20 cellular contexts compared by ENCODE assay signal in the genomic region with DNA sequence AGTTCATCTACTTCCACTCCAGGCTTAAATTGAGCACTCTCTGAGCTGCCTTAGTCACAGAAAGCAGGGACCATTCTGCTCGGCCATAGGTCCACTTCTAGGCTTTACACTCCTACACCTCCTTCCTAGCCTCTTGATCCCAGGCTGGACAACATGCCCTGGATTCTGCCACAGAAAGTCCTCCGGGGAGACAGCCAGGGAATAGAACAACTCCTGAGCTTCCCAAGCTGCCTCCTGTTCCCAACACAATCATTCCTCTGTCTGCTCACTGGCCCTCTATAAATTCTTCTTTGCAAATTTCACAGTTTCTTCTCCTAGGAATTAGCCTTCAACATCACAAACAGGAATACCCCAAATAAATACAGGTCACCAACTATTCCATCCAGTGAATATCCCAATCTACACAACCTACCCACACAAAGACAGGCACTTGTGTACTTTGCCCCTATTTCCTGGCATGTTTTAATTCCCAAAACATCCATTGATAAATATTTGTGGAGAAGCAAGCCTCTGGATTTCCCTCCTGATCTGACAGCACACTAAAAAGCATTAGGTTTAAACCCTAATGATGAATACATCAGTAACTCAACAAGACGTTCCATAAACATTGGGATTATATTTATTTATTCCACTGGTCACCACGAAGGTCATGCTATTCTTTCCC.
A peak's percentile ranks its signal among the peaks of the same experiment; 100 is the strongest.
DNase-seq lines count a peak whose midpoint lies in the region; ATAC-seq and TF ChIP-seq lines count a peak whose summit lies in the region.
"Had no signal": no experiment of that assay in that cellular context is flagged by ENCODE, and none has a peak within 500 bp of the region (broad histone marks: within the 10 kb centered on the region; RNA-seq: fewer than 3 reads in every experiment).

No MANE protein-coding gene starts in this region.

- no peak overlapping the region for H4K91ac ChIP-seq in H9 (ENCODE audit: insufficient read length, low read depth, low read length)

- ATAC-seq in left lobe of liver: peak; percentile 81
- peak; percentile 15 for ATAC-seq in sciatic nerve
- ATAC-seq: K562 had no signal

- no peaks in the 10 kb centered on the region for H3K9me3 ChIP-seq in H9 (ENCODE audit: control insufficient read depth, low read depth, low read length)
- H3K9me3 ChIP-seq in testis: no peaks in the 10 kb centered on the region
- H3K9me3 ChIP-seq: MG63, SJSA1 had no signal

- no peak overlapping the region for H2BK12ac ChIP-seq in H9 (ENCODE audit: insufficient read length, low read depth, low read length)

- no peaks in the 10 kb centered on the region for H4K20me1 ChIP-seq in H9 (ENCODE audit: control insufficient read depth, insufficient read depth, insufficient read length)

- H3K14ac ChIP-seq in H9 (ENCODE audit: insufficient read depth, low read length): peak overlapping the region; percentile 53; the same call in 1 of the 2 replicates

- H3K4me2 ChIP-seq in H9 (ENCODE audit: insufficient read depth, insufficient read length, low read length): no peak overlapping the region

- no peak overlapping the region for H3K4me3 ChIP-seq in testis
- H3K4me3 ChIP-seq: K562, MG63, SJSA1 had no signal

- no peak overlapping the region for H3K23ac ChIP-seq in H9 (ENCODE audit: insufficient read length, low read depth, low read length)

- no peaks in the 10 kb centered on the region for H3K79me1 ChIP-seq in H9 (ENCODE audit: insufficient read depth, low read depth, low read length, poor library complexity, severe bottlenecking)

- no peak overlapping the region for H3K27ac Mint-ChIP-seq in H9
- peak overlapping the region in 2 of 3 experiments; percentile 2 to 74 for H3K27ac Mint-ChIP-seq in nephron
- H3K27ac Mint-ChIP-seq: B cell, CD14-positive monocyte had no signal

- H4K8ac ChIP-seq in H9 (replicated peaks; ENCODE audit: insufficient read length, low read depth, low read length): no peak overlapping the region

- no CpG with 5 or more reads among the region's 4 CpGs for WGBS in H9 (ENCODE audit: extremely low coverage, insufficient read length, low lambda C conversion rate)
- 57 to 71% methylated on average over 4 of the region's 4 CpGs for WGBS in testis, 2 donors

- H2AK5ac ChIP-seq in H9 (ENCODE audit: insufficient read length, low read length): no peak overlapping the region

- H3K27me3 ChIP-seq in H9 (ENCODE audit: insufficient read depth, low read length) (no peaks in the 10 kb centered on the region), testis (no peaks in the 10 kb centered on the region)
- H3K27me3 ChIP-seq: MG63, SJSA1 had no signal

- H3K9me3 Mint-ChIP-seq in H9 (0 out of 5 replicates have a peak, but pooled peaks cover 0 to 2% of the 10 kb centered on the region in 2 experiments), nephron (no peaks in the 10 kb centered on the region)
- H3K9me3 Mint-ChIP-seq: CD14-positive monocyte had no signal

- no peaks in the 10 kb centered on the region; a peak in 1 of 7 replicates for H3K36me3 Mint-ChIP-seq in H9 (ENCODE audit: insufficient read depth in 1 of 3, low read depth in 3 of 3)
- H3K36me3 Mint-ChIP-seq in nephron (ENCODE audit: low read depth): no peaks in the 10 kb centered on the region
- H3K36me3 Mint-ChIP-seq: CD14-positive monocyte had no signal

- TF ChIP-seq CTCF in H9 (conservative IDR thresholded peaks at IDR 0.05) (no peak), nephron (IDR thresholded peaks at IDR 0.05; ENCODE audit: unreplicated experiment in 3 of 3) (no peak), testis (IDR thresholded peaks at IDR 0.05) (no peak)

- H2AFZ ChIP-seq in H9 (ENCODE audit: low read length): no peak overlapping the region

- H3K4me3 Mint-ChIP-seq in H9: no peak overlapping the region
- H3K4me3 Mint-ChIP-seq in nephron: no peak overlapping the region
- H3K4me3 Mint-ChIP-seq: B cell, CD14-positive monocyte had no signal

- no peaks in the 10 kb centered on the region for H3K36me3 ChIP-seq in testis (ENCODE audit: low read depth, missing control alignments)
- H3K36me3 ChIP-seq: MG63, SJSA1 had no signal

- H3K27me3 Mint-ChIP-seq in H9 (ENCODE audit: low read depth): no peaks in the 10 kb centered on the region; the same call in 1 of the 2 replicates
- H3K27me3 Mint-ChIP-seq in nephron (ENCODE audit: low read depth): no peaks in the 10 kb centered on the region

- H2BK120ac ChIP-seq in H9 (ENCODE audit: low read depth, low read length, poor library complexity, severe bottlenecking): no peak overlapping the region

- H3K4ac ChIP-seq in H9 (ENCODE audit: low read depth, low read length): no peak overlapping the region

- H3K4me1 Mint-ChIP-seq in H9 (peaks cover 25 to 32% of the 10 kb centered on the region in 2 experiments), nephron (peaks cover 26% of the 10 kb centered on the region)
- H3K4me1 Mint-ChIP-seq: B cell had no signal

- intact Hi-C loops in sciatic nerve (cut with DNase I) (no loop called here), testis (cut with DNase I; ENCODE audit: low total_unique reads) (no loop called here), head of caudate nucleus (cut with DNase I) (no loop called here)

- no peak overlapping the region for H3K9ac ChIP-seq in H9 (ENCODE audit: extremely low read depth, insufficient read length, low read length)

- no peak overlapping the region for H3K56ac ChIP-seq in H9 (ENCODE audit: insufficient read length, low read depth, low read length)

- H3K27ac ChIP-seq in H9 (ENCODE audit: insufficient read length, low read depth, low read length): no peak overlapping the region
- H3K27ac ChIP-seq in testis: no peak overlapping the region
- H3K27ac ChIP-seq: SJSA1 had no signal

- no peak overlapping the region for H2BK20ac ChIP-seq in H9 (ENCODE audit: low read depth, low read length, poor library complexity, severe bottlenecking)

- DNase-seq in H9: no peak
- DNase-seq in left lobe of liver (ENCODE audit: low spot score): no peak
- no peak for DNase-seq in sciatic nerve (ENCODE audit: low spot score)
- DNase-seq in NCI-H1092 treated with DMSO at 0.1 percent for 48 hours (lab: John Stamatoyannopoulos, UW): no peak
- no peak for DNase-seq in testis
- no peak for DNase-seq in putamen (ENCODE audit: low spot score)
- DNase-seq in head of caudate nucleus: no peak
- DNase-seq: DMS79, MG63, NCI-H1417 treated with DMSO at 0.1 percent for 48 hours, NCI-H187 treated with DMSO at 0.1 percent for 48 hours, NCI-H2107, NCI-H446 treated with DMSO at 0.1 percent for 48 hours, NCI-H526 treated with DMSO at 0.1 percent for 48 hours, OCI-M1 had no signal

- no peaks in the 10 kb centered on the region for H3K79me2 ChIP-seq in H9 (ENCODE audit: insufficient read depth, low read length)

- H3K4me1 ChIP-seq in H9 (ENCODE audit: insufficient read depth, low read length): peaks cover 7% of the 10 kb centered on the region
- no peaks in the 10 kb centered on the region for H3K4me1 ChIP-seq in testis

- no peak overlapping the region for H2BK5ac ChIP-seq in H9 (ENCODE audit: insufficient read length, low read length)

- H4K5ac ChIP-seq in H9 (ENCODE audit: insufficient read length, low read depth, low read length): no peak overlapping the region

- TF ChIP-seq POLR2A in testis (IDR thresholded peaks at IDR 0.05): no peak

- no peak overlapping the region for H3T11ph ChIP-seq in H9 (ENCODE audit: low read length)

- no peak overlapping the region for H2BK15ac ChIP-seq in H9 (ENCODE audit: low read depth, low read length)

- no peaks in the 10 kb centered on the region for H3K23me2 ChIP-seq in H9 (ENCODE audit: insufficient read length, low read depth, low read length, poor library complexity, severe bottlenecking)

- no peak overlapping the region for H3K18ac ChIP-seq in H9 (ENCODE audit: insufficient read length, low read depth, low read length)

Comparison
In these comparisons a context has a peak if more than half of its experiments do, and no peak if none do; other contexts are left out.
1. H3K27ac Mint-ChIP-seq: peak in nephron (2 of 3); none in H9 (0 of 3).